In the genomic region with DNA sequence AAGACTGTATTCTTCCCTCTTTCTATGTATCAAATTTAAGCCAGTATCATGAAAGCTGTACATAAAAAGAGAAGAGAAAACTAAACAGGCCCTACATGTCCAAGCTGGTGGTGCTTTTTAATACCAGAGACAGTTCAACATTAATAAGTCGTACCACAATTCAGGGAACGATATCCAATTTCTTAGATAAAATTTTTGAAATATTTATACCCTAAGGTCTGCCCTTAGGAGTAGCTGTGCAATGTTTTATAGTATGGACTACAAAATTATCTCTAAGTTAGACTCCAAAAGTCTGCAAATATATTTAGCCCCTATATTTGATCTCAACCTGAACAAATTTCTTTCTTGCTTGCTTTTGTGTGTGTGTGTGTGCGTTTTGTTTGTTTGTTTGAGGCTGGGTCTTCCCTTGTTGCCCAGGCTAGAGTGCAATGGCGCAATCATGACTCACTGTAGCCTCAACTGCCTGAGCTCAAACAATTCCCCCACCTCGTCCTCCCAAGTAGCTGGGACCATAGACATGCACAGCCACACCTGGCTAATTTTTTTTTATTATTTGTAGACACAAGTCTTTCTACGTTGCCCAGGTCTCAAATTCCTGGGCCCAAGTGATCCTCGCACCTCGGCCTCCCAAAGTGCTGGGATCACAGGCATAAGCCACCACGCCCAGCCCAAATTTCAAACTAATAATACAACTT, we compare ENCODE assay signal across 9 cellular contexts. TPM values are rescaled to one million over a fixed set of nuclear protein-coding genes. Genes with fewer than 3 reads are reported as not detected.
DNase-seq lines count a peak whose midpoint lies in the region; ATAC-seq and TF ChIP-seq lines count a peak whose summit lies in the region.
"Had no signal": no experiment of that assay in that cellular context is flagged by ENCODE, and none has a peak within 500 bp of the region (broad histone marks: within the 10 kb centered on the region; RNA-seq: fewer than 3 reads in every experiment).

No MANE protein-coding gene starts in this region.

- H3K4me3 ChIP-seq in AG10803 (ENCODE audit: low read length) (no peak overlapping the region), cardiac fibroblast (replicated peaks in 1 of 2; ENCODE audit: low read depth in 2 of 2, low read length in 2 of 2) (no peak overlapping the region), gastroesophageal sphincter (no peak overlapping the region)

- no peaks in the 10 kb centered on the region for H3K27me3 ChIP-seq in gastroesophageal sphincter

- DNase-seq in AG10803 (ENCODE audit: low read depth) (peak; percentile 63), LHCN-M2 (ENCODE audit: low read depth) (peak; percentile 63), cardiac fibroblast (ENCODE audit: low read depth in 2 of 2) (peak; percentile 64 to 74), myocyte (ENCODE audit: low read depth) (peak; percentile 6), NCI-H2227 treated with DMSO at 0.1 percent for 48 hours (lab: John Stamatoyannopoulos, UW) (no peak)
- no peak for DNase-seq in activated naive CD4-positive, alpha-beta T cell treated with anti-CD3 and anti-CD28 coated beads for 36 hours
- no peak for DNase-seq in activated CD4-positive, alpha-beta T cell treated with anti-CD3 and anti-CD28 coated beads, Interleukin-2, amount 50 U/mL, for 4 hours

- H3K27me3 Mint-ChIP-seq in activated naive CD4-positive, alpha-beta T cell treated with anti-CD3 and anti-CD28 coated beads for 36 hours (ENCODE audit: low read depth), result no peaks in the 10 kb centered on the region
- H3K27me3 Mint-ChIP-seq: CD4-positive, CD25-positive, alpha-beta regulatory T cell had no signal

- WGBS in gastroesophageal sphincter (ENCODE audit: low coverage in 1 of 2), 2 donors, result 69 to 80% methylated on average over 8 to 9 of the region's 9 CpGs

- TF ChIP-seq POLR2A in gastroesophageal sphincter (IDR thresholded peaks at IDR 0.05), result no peak

- no peaks in the 10 kb centered on the region for H3K36me3 Mint-ChIP-seq in activated naive CD4-positive, alpha-beta T cell treated with anti-CD3 and anti-CD28 coated beads for 36 hours (ENCODE audit: low read depth)
- H3K36me3 Mint-ChIP-seq: CD4-positive, CD25-positive, alpha-beta regulatory T cell had no signal

- no peak for ATAC-seq in gastroesophageal sphincter

- TF ChIP-seq EP300 in gastroesophageal sphincter (IDR thresholded peaks at IDR 0.05), result no peak

- H3K36me3 ChIP-seq in gastroesophageal sphincter, result no peaks in the 10 kb centered on the region

- H3K4me1 Mint-ChIP-seq in activated naive CD4-positive, alpha-beta T cell treated with anti-CD3 and anti-CD28 coated beads for 36 hours (ENCODE audit: low read depth), result peaks cover 12% of the 10 kb centered on the region

- H3K9me3 ChIP-seq in gastroesophageal sphincter, result no peaks in the 10 kb centered on the region

- H3K27ac ChIP-seq in gastroesophageal sphincter, result peak overlapping the region in 2 of 4 donors; percentile 38 to 43

- CTCF ChIA-PET in activated naive CD4-positive, alpha-beta T cell treated with anti-CD3 and anti-CD28 coated beads for 36 hours (lab: Charles Lee), result interaction anchor here (0.6 to 5.2 kb wide), 29 partner anchors 9 to 478 kb away, joined by 3 to 39 read pairs (median 4); a partner anchor contains a TSS

- no peaks in the 10 kb centered on the region for H3K9me3 Mint-ChIP-seq in activated naive CD4-positive, alpha-beta T cell treated with anti-CD3 and anti-CD28 coated beads for 36 hours
- H3K9me3 Mint-ChIP-seq: CD4-positive, CD25-positive, alpha-beta regulatory T cell had no signal

- peaks cover 0 to 23% (median 0%) of the 10 kb centered on the region in 3 donors for H3K4me1 ChIP-seq in gastroesophageal sphincter

- TF ChIP-seq CTCF in AG10803 (conservative IDR thresholded peaks at IDR 0.05; ENCODE audit: low read length) (no peak), cardiac fibroblast (IDR thresholded peaks at IDR 0.05; ENCODE audit: low read depth, low read length) (no peak), gastroesophageal sphincter (IDR thresholded peaks at IDR 0.05) (no peak)

- H3K4me3 Mint-ChIP-seq in activated naive CD4-positive, alpha-beta T cell treated with anti-CD3 and anti-CD28 coated beads for 36 hours, result no peak overlapping the region
- H3K4me3 Mint-ChIP-seq: CD4-positive, CD25-positive, alpha-beta regulatory T cell had no signal

- no peak overlapping the region for H3K27ac Mint-ChIP-seq in activated naive CD4-positive, alpha-beta T cell treated with anti-CD3 and anti-CD28 coated beads for 36 hours

- intact Hi-C loops in activated naive CD4-positive, alpha-beta T cell treated with anti-CD3 and anti-CD28 coated beads for 36 hours (cut with micrococcal nuclease), result loop anchor here (2.0 kb wide), 3 partner anchors 42 to 76 kb away; no protein-coding TSS in a partner anchor

RNA-seq across cellular contexts. Expression of a gene that starts 13.2 kb away (rescaled TPM):
- 10.3 and 13.5 TPM in 2 replicates for total RNA-seq in LHCN-M2 (2014; rRNA removed)
- polyA plus RNA-seq in LHCN-M2 (2012), result 3.5 TPM
- total RNA-seq in myocyte, result 4.7 and 4.8 TPM in 2 replicates
- 6.0 TPM for polyA plus RNA-seq in myocyte (2012)
- 10 to 100 TPM; 76.7 to 91.9 TPM for total RNA-seq in activated naive CD4-positive, alpha-beta T cell treated with anti-CD3 and anti-CD28 coated beads for 36 hours
- 1 to 10 TPM; 3.2 to 6.7 (median 5.0) TPM for total RNA-seq in gastroesophageal sphincter

RNA-seq across cellular contexts. Expression of a gene that starts 39.8 kb away (rescaled TPM):
- total RNA-seq in LHCN-M2 (2014; rRNA removed), result 1.5 and 1.7 TPM in 2 replicates
- polyA plus RNA-seq in LHCN-M2 (2012), result 0.68 TPM
- 1.3 and 1.8 TPM in 2 replicates for total RNA-seq in myocyte
- polyA plus RNA-seq in myocyte (2012), result 0.64 TPM
- total RNA-seq in activated naive CD4-positive, alpha-beta T cell treated with anti-CD3 and anti-CD28 coated beads for 36 hours, result 1 to 10 TPM; 2.3 to 3.0 TPM
- 1 to 10 TPM; 5.1 to 8.0 (median 5.5) TPM for total RNA-seq in gastroesophageal sphincter

RNA-seq across cellular contexts. Expression of a gene that starts 55.3 kb away (rescaled TPM):
- total RNA-seq in LHCN-M2 (2014; rRNA removed) (4.8 and 5.2 TPM in 2 replicates), myocyte (6.5 and 7.6 TPM in 2 replicates), gastroesophageal sphincter (10 to 100 TPM; 10.8 to 20.9 (median 12.5) TPM)
- polyA plus RNA-seq in LHCN-M2 (2012), result 1.1 TPM
- 2.3 TPM for polyA plus RNA-seq in myocyte (2012)
- 1 to 10 TPM; 5.1 to 5.6 TPM for total RNA-seq in activated naive CD4-positive, alpha-beta T cell treated with anti-CD3 and anti-CD28 coated beads for 36 hours

Comparison
In these comparisons a context has a peak if more than half of its experiments do, and no peak if none do; other contexts are left out.
1. DNase-seq: peak in AG10803 (single experiment), LHCN-M2 (single experiment), cardiac fibroblast (2 of 2) and myocyte (single experiment); none in activated naive CD4-positive, alpha-beta T cell treated with anti-CD3 and anti-CD28 coated beads for 36 hours (single experiment), activated CD4-positive, alpha-beta T cell treated with anti-CD3 and anti-CD28 coated beads, Interleukin-2, amount 50 U/mL, for 4 hours (0 of 2) and NCI-H2227 treated with DMSO at 0.1 percent for 48 hours (single experiment).